In genomic region chr9:123310551-123311249, GRCh38 we compare ENCODE assay signal across 24 cellular contexts. TPM values are rescaled to one million over a fixed set of nuclear protein-coding genes. Genes with fewer than 3 reads are reported as not detected.
A peak's percentile ranks its signal among the peaks of the same experiment; 100 is the strongest.
DNase-seq lines count a peak whose midpoint lies in the region; ATAC-seq and TF ChIP-seq lines count a peak whose summit lies in the region.
"Had no signal": no experiment of that assay in that cellular context is flagged by ENCODE, and none has a peak within 500 bp of the region (broad histone marks: within the 10 kb centered on the region; RNA-seq: fewer than 3 reads in every experiment).

No MANE protein-coding gene starts in this region.

- H3K9ac ChIP-seq in parathyroid adenoma: no peak overlapping the region
- H3K9ac ChIP-seq: SK-N-SH had no signal

- peak overlapping the region; percentile 12 for H3K4me3 ChIP-seq in A673 (ENCODE audit: low read depth, low read length, poor library complexity, severe bottlenecking)
- H3K4me3 ChIP-seq in LNCaP clone FGC (ENCODE audit: low read depth, low read length): no peak overlapping the region
- no peak overlapping the region for H3K4me3 ChIP-seq in parathyroid adenoma (ENCODE audit: low read depth, low read length)
- H3K4me3 ChIP-seq: A549, MG63, Peyer's patch had no signal

- H3K4me1 ChIP-seq in A673 (ENCODE audit: insufficient read depth, low read length, poor library complexity, severe bottlenecking) (peaks cover 66% of the 10 kb centered on the region), parathyroid adenoma (peaks cover 33% of the 10 kb centered on the region)
- H3K4me1 ChIP-seq: Peyer's patch had no signal

- peak overlapping the region; percentile 68 for H2AFZ ChIP-seq in parathyroid adenoma

- H3K4me2 ChIP-seq in parathyroid adenoma (ENCODE audit: low read length): peak overlapping the region; percentile 50
- H3K4me2 ChIP-seq: A549, SK-N-SH had no signal

- no peaks in the 10 kb centered on the region for H3K9me3 ChIP-seq in A673 (ENCODE audit: low read depth, low read length, poor library complexity, severe bottlenecking)
- no peaks in the 10 kb centered on the region for H3K9me3 ChIP-seq in parathyroid adenoma (ENCODE audit: control insufficient read depth, low read length)
- H3K9me3 ChIP-seq: A549, MG63, Peyer's patch, SK-N-SH had no signal

- TF ChIP-seq CTCF in A673 (conservative IDR thresholded peaks at IDR 0.05; ENCODE audit: low read depth, low read length) (no peak), LNCaP clone FGC (IDR thresholded peaks at IDR 0.05; ENCODE audit: control insufficient read depth, extremely low read depth, insufficient read depth) (no peak), parathyroid adenoma (IDR thresholded peaks at IDR 0.05) (no peak), GM13976 (IDR thresholded peaks at IDR 0.05; ENCODE audit: borderline replicate concordance, control extremely low read depth, extremely low read depth, insufficient read depth, missing control alignments) (no peak)

- ATAC-seq in left lobe of liver: peak; percentile 73
- ATAC-seq: A549 had no signal

- CTCF ChIA-PET in A673 (lab: Charles Lee): interaction anchor here (0.6 kb wide), 1 partner anchor 237 kb away, joined by 3 read pairs; no protein-coding TSS in a partner anchor

- H3K27me3 ChIP-seq in A673 (replicated peaks; ENCODE audit: insufficient read depth, low read depth, low read length, poor library complexity) (no peaks in the 10 kb centered on the region), parathyroid adenoma (ENCODE audit: control insufficient read depth, insufficient read depth, low read length) (no peaks in the 10 kb centered on the region)
- H3K27me3 ChIP-seq: MG63, Peyer's patch had no signal

- no peaks in the 10 kb centered on the region for H3K79me2 ChIP-seq in parathyroid adenoma

- TSS peak; percentile 91 for BruUV-seq in A673 (replicated peaks; lab: Mats Ljungman, UMichigan)

- peak overlapping the region; percentile 98 for H3K27ac ChIP-seq in A673 (ENCODE audit: low read depth, low read length, poor library complexity, severe bottlenecking)
- H3K27ac ChIP-seq in parathyroid adenoma: peak overlapping the region; percentile 87
- H3K27ac ChIP-seq: A549, HL-60, Peyer's patch had no signal

- peak; percentile 57 for DNase-seq in A673 (ENCODE audit: low spot score)
- DNase-seq in LNCaP clone FGC (ENCODE audit: low read depth): peak; percentile 84
- no peak for DNase-seq in left lobe of liver (ENCODE audit: low spot score)
- no peak for DNase-seq in GM13976 (ENCODE audit: low spot score)
- DNase-seq in NCI-H128 (lab: John Stamatoyannopoulos, UW; ENCODE audit: unreplicated experiment): no peak
- DNase-seq in hepatic stellate cell (ENCODE audit: low spot score): no peak
- DNase-seq in pons (ENCODE audit: low spot score): no peak
- DNase-seq: C1 segment of cervical spinal cord; DMS79; IMR-90; Karpas-422; MG63; NCI-H1092; NCI-H146; NCI-H2029 treated with DMSO at 0.1 percent for 48 hours; NCI-H2171; NCI-H748 treated with DMSO at 0.1 percent for 48 hours; NK-92 treated with Interleukin-12 subunit alpha and Interleukin-12 subunit beta, amount 100 ng/mL, for 24 hours; Peyer's patch; SK-N-SH had no signal

- in situ Hi-C loops in GM13976 (cut with MboI; ENCODE audit: low sequenced_read_pairs, unreplicated experiment): no loop called here

- no peaks in the 10 kb centered on the region for H3K36me3 ChIP-seq in A673 (ENCODE audit: insufficient read depth, low read length, poor library complexity, severe bottlenecking)
- no peaks in the 10 kb centered on the region for H3K36me3 ChIP-seq in parathyroid adenoma (ENCODE audit: control insufficient read depth, insufficient read depth, low read length)
- H3K36me3 ChIP-seq: MG63, Peyer's patch had no signal

- intact Hi-C loops in A673 (cut with micrococcal nuclease; ENCODE audit: unreplicated experiment): no loop called here

- POLR2A ChIA-PET in A673 (lab: Charles Lee; ENCODE audit: low non-redundant PET): no interaction called here

RNA-seq across cellular contexts. Expression of gene STRBP, which starts 42.3 kb away (rescaled TPM):
- 79.4 and 84.9 TPM in 2 replicates for total RNA-seq in A673 (2021)
- total RNA-seq in left lobe of liver: 10.1 TPM

RNA-seq across cellular contexts. Expression of gene CRB2, which starts 45.3 kb away (rescaled TPM):
- 0.47 and 0.55 TPM in 2 replicates for total RNA-seq in A673 (2021)
- not detected for total RNA-seq in left lobe of liver
- total RNA-seq: HT1080, IMR-90 had no signal

Comparison
In these comparisons a context has a peak if more than half of its experiments do, and no peak if none do; other contexts are left out.
1. DNase-seq: peak in A673 (single experiment) and LNCaP clone FGC (single experiment); none in left lobe of liver (single experiment), GM13976 (single experiment), NCI-H128 (single experiment), hepatic stellate cell (single experiment) and pons (single experiment).